12 cellular contexts compared by ENCODE assay signal in the genomic region with DNA sequence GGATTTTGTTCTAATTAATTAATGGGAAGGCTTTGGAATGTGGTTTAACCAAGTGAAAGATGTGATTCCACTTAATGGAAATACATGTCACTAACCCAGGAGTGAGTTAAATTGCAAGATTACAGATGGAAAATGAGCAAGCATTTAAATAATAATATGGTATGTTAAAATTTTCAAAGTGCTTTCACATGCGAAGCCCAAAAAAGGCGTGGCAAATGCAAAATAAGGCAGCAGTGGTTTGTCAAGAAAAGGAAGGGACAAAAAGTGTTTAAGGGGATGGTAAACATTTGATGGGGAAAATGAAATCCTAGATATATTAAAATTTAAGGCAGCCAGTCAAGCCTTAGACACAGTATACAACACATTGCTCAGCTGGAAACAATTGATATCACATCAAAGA. TPM values are rescaled to one million over a fixed set of nuclear protein-coding genes. Genes with fewer than 3 reads are reported as not detected.
DNase-seq lines count a peak whose midpoint lies in the region; ATAC-seq and TF ChIP-seq lines count a peak whose summit lies in the region.
"Had no signal": no experiment of that assay in that cellular context is flagged by ENCODE, and none has a peak within 500 bp of the region (broad histone marks: within the 10 kb centered on the region; RNA-seq: fewer than 3 reads in every experiment).

No MANE protein-coding gene starts in this region.

- peak overlapping the region; percentile 89 for H3K4me3 Mint-ChIP-seq in GM23338

- POLR2A ChIA-PET in AG04449 (lab: Yijun Ruan, JAX) = no interaction called here

- peaks cover 7% of the 10 kb centered on the region for H3K27me3 Mint-ChIP-seq in GM23338 (ENCODE audit: insufficient read depth, low read depth, poor library complexity)

- peak overlapping the region; percentile 78 for H3K4me2 ChIP-seq in GM23338

- no peaks in the 10 kb centered on the region; the same call in 1 of the 2 replicates for H3F3A ChIP-seq in GM23338 (replicated peaks; ENCODE audit: low read depth)

- H3K36me3 ChIP-seq in GM23338 (ENCODE audit: insufficient read depth) = peaks cover 11% of the 10 kb centered on the region; the same call in 1 of the 2 replicates
- peaks cover 3% of the 10 kb centered on the region; the same call in 1 of the 2 replicates for H3K36me3 ChIP-seq in iPS DF 6.9 (ENCODE audit: control insufficient read depth, insufficient read depth, low read length)
- H3K36me3 ChIP-seq: suprapubic skin had no signal

- peaks cover 50% of the 10 kb centered on the region for H3K36me3 Mint-ChIP-seq in GM23338 (ENCODE audit: low read depth)
- H3K36me3 Mint-ChIP-seq: naive B cell had no signal

- H3K27ac Mint-ChIP-seq in GM23338 = peak overlapping the region; percentile 73
- H3K27ac Mint-ChIP-seq: naive B cell had no signal

- no CpG with 5 or more reads among the region's 2 CpGs for WGBS in iPS DF 6.9 (ENCODE audit: insufficient coverage, insufficient read length)

- no peak for ATAC-seq in GM23338

- CTCF ChIA-PET in AG04449 (lab: Yijun Ruan, JAX) = no interaction called here

- TF ChIP-seq CTCF in AG04449 (IDR thresholded peaks at IDR 0.05; ENCODE audit: insufficient read depth, low read length, missing control alignments) (no peak), GM23338 (conservative IDR thresholded peaks at IDR 0.05; ENCODE audit: low read depth in 2 of 2) (no peak), VCaP (conservative IDR thresholded peaks at IDR 0.05) (no peak)

- H3K9me3 Mint-ChIP-seq in GM23338 = peaks cover 4% of the 10 kb centered on the region; the same call in 2 of the 3 replicates
- H3K9me3 Mint-ChIP-seq: naive B cell had no signal

- no peaks in the 10 kb centered on the region for H3K9me2 ChIP-seq in GM23338 (ENCODE audit: insufficient read depth)

- DNase-seq in AG04449 (ENCODE audit: low read depth, low spot score) (no peak), GM23338 (ENCODE audit: low spot score) (peak; percentile 26), iPS DF 6.9 (ENCODE audit: low read depth, low spot score) (no peak), NCI-H2081 treated with DMSO at 0.1 percent for 48 hours (lab: John Stamatoyannopoulos, UW) (no peak), dedifferentiated amniotic fluid mesenchymal stem cell (ENCODE audit: extremely low spot score) (no peak), NCI-H526 (lab: John Stamatoyannopoulos, UW) (no peak)
- DNase-seq in activated effector memory CD4-positive, alpha-beta T cell treated with anti-CD3 and anti-CD28 coated beads, Interleukin-2, amount 50 U/mL, for 16 hours = no peak
- DNase-seq: naive B cell; NCI-H524; stimulated activated CD4-positive, alpha-beta T cell treated with anti-CD3 and anti-CD28 coated beads, Interleukin-4, amount 100 ng/mL, for 1 hour had no signal

- H3K79me2 ChIP-seq in GM23338 (replicated peaks; ENCODE audit: insufficient read depth) = peaks cover 76% of the 10 kb centered on the region

- H3K4me1 ChIP-seq in GM23338 (ENCODE audit: insufficient read depth) = peaks cover 29% of the 10 kb centered on the region
- H3K4me1 ChIP-seq in iPS DF 6.9 (ENCODE audit: control insufficient read depth, insufficient read depth, low read length) = no peaks in the 10 kb centered on the region

- H3K9me3 ChIP-seq in iPS DF 6.9 (ENCODE audit: control insufficient read depth, insufficient read depth, low read length) = no peaks in the 10 kb centered on the region
- H3K9me3 ChIP-seq: suprapubic skin had no signal

- H3K27me3 ChIP-seq in GM23338 (ENCODE audit: insufficient read depth) (no peaks in the 10 kb centered on the region), iPS DF 6.9 (ENCODE audit: control insufficient read depth, insufficient read depth, low read length) (no peaks in the 10 kb centered on the region)
- H3K27me3 ChIP-seq: suprapubic skin had no signal

- H4K20me1 ChIP-seq in GM23338 (replicated peaks; ENCODE audit: insufficient read depth) = peaks cover 44% of the 10 kb centered on the region

- H3K4me3 ChIP-seq in AG04449 (ENCODE audit: low read depth, low read length) (peak overlapping the region; percentile 26), GM23338 (peak overlapping the region; percentile 64), iPS DF 6.9 (ENCODE audit: low read length) (peak overlapping the region; percentile 11; the same call in 1 of the 2 replicates)
- H3K4me3 ChIP-seq: suprapubic skin had no signal

- H2AFZ ChIP-seq in GM23338 = no peak overlapping the region

- H3K27ac ChIP-seq in GM23338 (ENCODE audit: low read depth) = peak overlapping the region; percentile 65; the same call in 1 of the 2 replicates
- H3K27ac ChIP-seq in VCaP = peak overlapping the region; percentile 73; the same call in 1 of the 2 replicates
- H3K27ac ChIP-seq in iPS DF 6.9 (ENCODE audit: low read length) = no peak overlapping the region
- H3K27ac ChIP-seq: suprapubic skin had no signal

- H3K4me1 Mint-ChIP-seq in GM23338 = peaks cover 23% of the 10 kb centered on the region

TF ChIP-seq in GM23338, 12 proteins besides CTCF, POLR2A, EP300 and RAD21:
- no peak for TF ChIP-seq JUNB (IDR thresholded peaks at IDR 0.05; ENCODE audit: unreplicated experiment)
- TF ChIP-seq, protein P1, sequence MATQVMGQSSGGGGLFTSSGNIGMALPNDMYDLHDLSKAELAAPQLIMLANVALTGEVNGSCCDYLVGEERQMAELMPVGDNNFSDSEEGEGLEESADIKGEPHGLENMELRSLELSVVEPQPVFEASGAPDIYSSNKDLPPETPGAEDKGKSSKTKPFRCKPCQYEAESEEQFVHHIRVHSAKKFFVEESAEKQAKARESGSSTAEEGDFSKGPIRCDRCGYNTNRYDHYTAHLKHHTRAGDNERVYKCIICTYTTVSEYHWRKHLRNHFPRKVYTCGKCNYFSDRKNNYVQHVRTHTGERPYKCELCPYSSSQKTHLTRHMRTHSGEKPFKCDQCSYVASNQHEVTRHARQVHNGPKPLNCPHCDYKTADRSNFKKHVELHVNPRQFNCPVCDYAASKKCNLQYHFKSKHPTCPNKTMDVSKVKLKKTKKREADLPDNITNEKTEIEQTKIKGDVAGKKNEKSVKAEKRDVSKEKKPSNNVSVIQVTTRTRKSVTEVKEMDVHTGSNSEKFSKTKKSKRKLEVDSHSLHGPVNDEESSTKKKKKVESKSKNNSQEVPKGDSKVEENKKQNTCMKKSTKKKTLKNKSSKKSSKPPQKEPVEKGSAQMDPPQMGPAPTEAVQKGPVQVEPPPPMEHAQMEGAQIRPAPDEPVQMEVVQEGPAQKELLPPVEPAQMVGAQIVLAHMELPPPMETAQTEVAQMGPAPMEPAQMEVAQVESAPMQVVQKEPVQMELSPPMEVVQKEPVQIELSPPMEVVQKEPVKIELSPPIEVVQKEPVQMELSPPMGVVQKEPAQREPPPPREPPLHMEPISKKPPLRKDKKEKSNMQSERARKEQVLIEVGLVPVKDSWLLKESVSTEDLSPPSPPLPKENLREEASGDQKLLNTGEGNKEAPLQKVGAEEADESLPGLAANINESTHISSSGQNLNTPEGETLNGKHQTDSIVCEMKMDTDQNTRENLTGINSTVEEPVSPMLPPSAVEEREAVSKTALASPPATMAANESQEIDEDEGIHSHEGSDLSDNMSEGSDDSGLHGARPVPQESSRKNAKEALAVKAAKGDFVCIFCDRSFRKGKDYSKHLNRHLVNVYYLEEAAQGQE (IDR thresholded peaks at IDR 0.05; ENCODE audit: unreplicated experiment) = no peak
- no peak for TF ChIP-seq ZNF114 (CRISPR knock-in tag; IDR thresholded peaks at IDR 0.05)
- no peak for TF ChIP-seq ETS1 (IDR thresholded peaks at IDR 0.05)
- TF ChIP-seq STAT1 (IDR thresholded peaks at IDR 0.05; ENCODE audit: unreplicated experiment) = no peak
- TF ChIP-seq NANOG (IDR thresholded peaks at IDR 0.05; ENCODE audit: borderline replicate concordance) = no peak
- no peak for TF ChIP-seq POLR2AphosphoS5 (IDR thresholded peaks at IDR 0.05; ENCODE audit: low read depth)
- TF ChIP-seq ZNF331 (CRISPR knock-in tag; IDR thresholded peaks at IDR 0.05; ENCODE audit: low read depth) = no peak

RNA-seq across cellular contexts. Expression of gene TICRR, which starts 2.9 kb away (rescaled TPM):
- 37.1 and 42.3 TPM in 2 replicates for total RNA-seq in GM23338 (2014; rRNA removed; shearing (Covaris generic))
- 10.9 and 11.2 TPM in 2 replicates for polyA plus RNA-seq in GM23338 (2016; fragmentation: Nextera tagmentation; extraction: Ambion mirVana)

Comparison
In these comparisons a context has a peak if more than half of its experiments do, and no peak if none do; other contexts are left out.
1. H3K4me3 ChIP-seq: peak in every context shown above with its lines; median percentile 64 in GM23338; 26 in AG04449; 11 in iPS DF 6.9.